ENCODE assay signal across 22 cellular contexts in genomic region chr9:134825025-134825424, GRCh38. TPM values are rescaled to one million over a fixed set of nuclear protein-coding genes. Genes with fewer than 3 reads are reported as not detected.
DNase-seq lines count a peak whose midpoint lies in the region; ATAC-seq, FAIRE-seq and TF ChIP-seq lines count a peak whose summit lies in the region.
"Had no signal": no experiment of that assay in that cellular context is flagged by ENCODE, and none has a peak within 500 bp of the region (broad histone marks: within the 10 kb centered on the region; RNA-seq: fewer than 3 reads in every experiment).

No MANE protein-coding gene starts in this region.

- H3K27ac ChIP-seq in mammary epithelial cell (ENCODE audit: insufficient read depth, low read depth, low read length), result no peak overlapping the region
- H3K27ac ChIP-seq in astrocyte (ENCODE audit: low read depth, low read length), result no peak overlapping the region
- H3K27ac ChIP-seq in neural progenitor cell, result no peak overlapping the region
- H3K27ac ChIP-seq in GM23338 (ENCODE audit: low read depth), result no peak overlapping the region

- ATAC-seq in GM23338, result no peak
- ATAC-seq: GM12878, HepG2 had no signal

- no peak overlapping the region for H3K27ac Mint-ChIP-seq in MCF 10A (ENCODE audit: low read depth, unreplicated experiment)
- H3K27ac Mint-ChIP-seq in astrocyte (ENCODE audit: unreplicated experiment), result peak overlapping the region; percentile 53
- H3K27ac Mint-ChIP-seq in neural progenitor cell, result peak overlapping the region; percentile 21
- H3K27ac Mint-ChIP-seq in GM23338, result no peak overlapping the region
- H3K27ac Mint-ChIP-seq: CD8-positive, alpha-beta memory T cell had no signal

- H3K4me1 Mint-ChIP-seq in MCF 10A (ENCODE audit: insufficient read depth, unreplicated experiment) (no peaks in the 10 kb centered on the region), astrocyte (ENCODE audit: low read depth, unreplicated experiment) (peaks cover 4% of the 10 kb centered on the region), neural progenitor cell (no peaks in the 10 kb centered on the region), GM23338 (no peaks in the 10 kb centered on the region)
- H3K4me1 Mint-ChIP-seq: CD4-positive, CD25-positive, alpha-beta regulatory T cell; CD8-positive, alpha-beta memory T cell had no signal

- H2AFZ ChIP-seq in mammary epithelial cell (ENCODE audit: low read depth, low read length), result no peak overlapping the region
- H2AFZ ChIP-seq in astrocyte (ENCODE audit: low read depth, low read length), result no peak overlapping the region
- H2AFZ ChIP-seq in neural progenitor cell (replicated peaks), result no peak overlapping the region
- H2AFZ ChIP-seq in GM23338, result no peak overlapping the region

- H3F3A ChIP-seq in neural progenitor cell (ENCODE audit: low read depth) (no peaks in the 10 kb centered on the region), GM23338 (replicated peaks; ENCODE audit: low read depth) (no peaks in the 10 kb centered on the region)

- intact Hi-C loops in MCF 10A (cut with micrococcal nuclease), result no loop called here
- intact Hi-C loops in mammary epithelial cell (cut with micrococcal nuclease), result no loop called here

- H3K4me3 Mint-ChIP-seq in MCF 10A (ENCODE audit: unreplicated experiment), result no peak overlapping the region
- H3K4me3 Mint-ChIP-seq in astrocyte (ENCODE audit: unreplicated experiment), result no peak overlapping the region
- H3K4me3 Mint-ChIP-seq in neural progenitor cell, result no peak overlapping the region
- no peak overlapping the region for H3K4me3 Mint-ChIP-seq in GM23338
- H3K4me3 Mint-ChIP-seq: CD4-positive, CD25-positive, alpha-beta regulatory T cell; CD8-positive, alpha-beta memory T cell had no signal

- dilution Hi-C loops in mammary epithelial cell (cut with HindIII; ENCODE audit: low sequenced_read_pairs), result no loop called here

- no peak for FAIRE-seq in astrocyte (lab: Jason Lieb, UNC)
- FAIRE-seq: GM12878, HepG2 had no signal

- H3K9me2 ChIP-seq in GM23338 (ENCODE audit: insufficient read depth), result no peaks in the 10 kb centered on the region

- H3K79me2 ChIP-seq in mammary epithelial cell (ENCODE audit: insufficient read depth, low read length), result no peaks in the 10 kb centered on the region
- H3K79me2 ChIP-seq in astrocyte (ENCODE audit: insufficient read depth, low read length), result peaks cover 31% of the 10 kb centered on the region
- no peaks in the 10 kb centered on the region for H3K79me2 ChIP-seq in neural progenitor cell (ENCODE audit: low read depth)
- no peaks in the 10 kb centered on the region for H3K79me2 ChIP-seq in GM23338 (replicated peaks; ENCODE audit: insufficient read depth)

- H3K27me3 ChIP-seq in mammary epithelial cell (ENCODE audit: insufficient read depth, low read length) (no peaks in the 10 kb centered on the region), astrocyte (ENCODE audit: insufficient read depth, low read length) (no peaks in the 10 kb centered on the region), neural progenitor cell (no peaks in the 10 kb centered on the region), GM23338 (ENCODE audit: insufficient read depth) (no peaks in the 10 kb centered on the region)
- H3K27me3 ChIP-seq: BE2C had no signal

- H3K4me2 ChIP-seq in mammary epithelial cell (ENCODE audit: insufficient read depth, low read depth, low read length) (no peak overlapping the region), astrocyte (ENCODE audit: low read length) (no peak overlapping the region), neural progenitor cell (no peak overlapping the region), GM23338 (no peak overlapping the region)

- H3K9me3 ChIP-seq in mammary epithelial cell (replicated peaks; ENCODE audit: insufficient read depth, low read length), result peaks cover 33% of the 10 kb centered on the region
- no peaks in the 10 kb centered on the region for H3K9me3 ChIP-seq in astrocyte (ENCODE audit: insufficient read depth, low read depth, low read length)
- H3K9me3 ChIP-seq in neural progenitor cell (ENCODE audit: low read depth), result no peaks in the 10 kb centered on the region
- H3K9me3 ChIP-seq: BE2C, HAP-1 had no signal

- H3K36me3 Mint-ChIP-seq in MCF 10A (ENCODE audit: insufficient read depth, unreplicated experiment) (no peaks in the 10 kb centered on the region), astrocyte (ENCODE audit: low read depth, unreplicated experiment) (peaks cover 22% of the 10 kb centered on the region), neural progenitor cell (no peaks in the 10 kb centered on the region), GM23338 (ENCODE audit: low read depth) (no peaks in the 10 kb centered on the region)
- H3K36me3 Mint-ChIP-seq: CD4-positive, CD25-positive, alpha-beta regulatory T cell; CD8-positive, alpha-beta memory T cell had no signal

- no TSS peak for BruUV-seq in MCF 10A (replicated peaks; lab: Mats Ljungman, UMichigan)
- BruUV-seq in mammary epithelial cell (replicated peaks; lab: Mats Ljungman, UMichigan), result no TSS peak

- CTCF ChIA-PET in MCF 10A (lab: Yijun Ruan, JAX), result no interaction called here
- CTCF ChIA-PET in mammary epithelial cell (lab: Charles Lee; ENCODE audit: low non-redundant PET), result no interaction called here

- peak; percentile 8 for DNase-seq in MCF 10A (ENCODE audit: unreplicated experiment)
- no peak for DNase-seq in mammary epithelial cell
- no peak for DNase-seq in astrocyte (ENCODE audit: low read depth)
- DNase-seq in neural progenitor cell (ENCODE audit: low spot score), result no peak
- DNase-seq in GM23338 (ENCODE audit: low spot score), result no peak
- no peak for DNase-seq in Ammon's horn (ENCODE audit: low spot score)
- DNase-seq in NAMALWA (ENCODE audit: low spot score), result no peak
- DNase-seq: BE2C; C1 segment of cervical spinal cord; CD4-positive, CD25-positive, alpha-beta regulatory T cell; CD8-positive, alpha-beta memory T cell; COR-L47; DMS 273 treated with DMSO at 0.1 percent for 48 hours; DMS53; DND-41; EL had no signal

- TF ChIP-seq CTCF in MCF 10A (IDR thresholded peaks at IDR 0.05; ENCODE audit: unreplicated experiment) (no peak), mammary epithelial cell (conservative IDR thresholded peaks at IDR 0.05 in 1 of 2, IDR thresholded peaks at IDR 0.05 in 1 of 2; ENCODE audit: extremely low read depth in 1 of 2, insufficient read depth in 1 of 2, low read depth in 1 of 2, low read length in 2 of 2) (no peak), astrocyte (IDR thresholded peaks at IDR 0.05; ENCODE audit: insufficient read depth, low read depth, low read length) (no peak), neural progenitor cell (IDR thresholded peaks at IDR 0.05) (no peak), GM23338 (conservative IDR thresholded peaks at IDR 0.05; ENCODE audit: low read depth in 2 of 2) (no peak)

- WGBS in mammary epithelial cell (ENCODE audit: low coverage, missing lambda C conversion rate), result 82% methylated on average over 10 of the region's 10 CpGs

- no peaks in the 10 kb centered on the region for H3K36me3 ChIP-seq in mammary epithelial cell (ENCODE audit: insufficient read depth, low read length)
- H3K36me3 ChIP-seq in astrocyte (ENCODE audit: insufficient read depth, low read length), result peaks cover 66% of the 10 kb centered on the region
- no peaks in the 10 kb centered on the region for H3K36me3 ChIP-seq in neural progenitor cell
- H3K36me3 ChIP-seq in GM23338 (ENCODE audit: insufficient read depth), result no peaks in the 10 kb centered on the region
- H3K36me3 ChIP-seq: BE2C, HAP-1 had no signal

- H3K9ac ChIP-seq in mammary epithelial cell (ENCODE audit: insufficient read depth, low read length) (no peak overlapping the region), astrocyte (ENCODE audit: low read length) (no peak overlapping the region), neural progenitor cell (no peak overlapping the region)

- no peak overlapping the region for H3K4me3 ChIP-seq in mammary epithelial cell (replicated peaks in 1 of 3; ENCODE audit: insufficient read depth in 1 of 3, low read depth in 2 of 3, low read length in 3 of 3)
- H3K4me3 ChIP-seq in astrocyte (ENCODE audit: insufficient read depth, low read depth, low read length), result no peak overlapping the region
- no peak overlapping the region for H3K4me3 ChIP-seq in neural progenitor cell
- H3K4me3 ChIP-seq in GM23338, result no peak overlapping the region
- H3K4me3 ChIP-seq: GM12878, HAP-1 had no signal

- POLR2A ChIA-PET in MCF 10A (lab: Yijun Ruan, JAX), result no interaction called here

- H3K4me1 ChIP-seq in mammary epithelial cell (ENCODE audit: insufficient read depth, low read length) (no peaks in the 10 kb centered on the region), astrocyte (ENCODE audit: insufficient read depth, low read length) (no peaks in the 10 kb centered on the region), neural progenitor cell (no peaks in the 10 kb centered on the region), GM23338 (ENCODE audit: insufficient read depth) (no peaks in the 10 kb centered on the region)
- H3K4me1 ChIP-seq: BE2C, HAP-1 had no signal

- H3K27me3 Mint-ChIP-seq in MCF 10A (ENCODE audit: insufficient read depth, unreplicated experiment) (peaks cover 43% of the 10 kb centered on the region), astrocyte (ENCODE audit: low read depth, unreplicated experiment) (no peaks in the 10 kb centered on the region), neural progenitor cell (ENCODE audit: insufficient read depth, low read depth) (peaks cover 2% of the 10 kb centered on the region), GM23338 (ENCODE audit: insufficient read depth, low read depth, poor library complexity) (peaks cover 5% of the 10 kb centered on the region)
- H3K27me3 Mint-ChIP-seq: CD4-positive, CD25-positive, alpha-beta regulatory T cell had no signal

- no peaks in the 10 kb centered on the region for H3K9me3 Mint-ChIP-seq in MCF 10A (ENCODE audit: unreplicated experiment)
- H3K9me3 Mint-ChIP-seq in astrocyte (ENCODE audit: unreplicated experiment), result no peaks in the 10 kb centered on the region
- H3K9me3 Mint-ChIP-seq in neural progenitor cell, result no peaks in the 10 kb centered on the region
- H3K9me3 Mint-ChIP-seq in GM23338, result no peaks in the 10 kb centered on the region
- H3K9me3 Mint-ChIP-seq: CD8-positive, alpha-beta memory T cell had no signal

- H4K20me1 ChIP-seq in mammary epithelial cell (ENCODE audit: insufficient read depth, low read length), result no peaks in the 10 kb centered on the region
- H4K20me1 ChIP-seq in astrocyte (ENCODE audit: insufficient read depth, low read length), result peaks cover 97% of the 10 kb centered on the region
- no peaks in the 10 kb centered on the region for H4K20me1 ChIP-seq in neural progenitor cell (ENCODE audit: low read depth)
- H4K20me1 ChIP-seq in GM23338 (replicated peaks; ENCODE audit: insufficient read depth), result no peaks in the 10 kb centered on the region

- in situ Hi-C loops in mammary epithelial cell (cut with MboI; ENCODE audit: low sequenced_read_pairs in 2 of 2), result no loop called here

TF ChIP-seq in GM23338, 12 proteins besides CTCF, POLR2A, EP300 and RAD21 (continues in another document):
- TF ChIP-seq ZNF114 (CRISPR knock-in tag; IDR thresholded peaks at IDR 0.05), result no peak
- no peak for TF ChIP-seq EZH2phosphoT487 (IDR thresholded peaks at IDR 0.05; ENCODE audit: unreplicated experiment)

RNA-seq across cellular contexts. Expression of gene FCN2, which starts 55.6 kb away (rescaled TPM):
- total RNA-seq in MCF 10A (2022) (not detected in 2 replicates), mammary epithelial cell (not detected), astrocyte (not detected in 2 replicates), neural progenitor cell (ENCODE audit: low replicate concordance) (not detected in 2 replicates)
- polyA plus RNA-seq in mammary epithelial cell (not detected), GM23338 (2016; fragmentation: Nextera tagmentation; extraction: Ambion mirVana) (not detected in 2 replicates)
- not detected for polyA minus RNA-seq in mammary epithelial cell
- not detected in 2 replicates for total RNA-seq in GM23338 (2014; rRNA removed; shearing (Covaris generic))
- total RNA-seq: A172; CD4-positive, CD25-positive, alpha-beta regulatory T cell; CD8-positive, alpha-beta memory T cell; G401; GM12878; H4; HepG2 had no signal
- polyA plus RNA-seq: CD4-positive, CD25-positive, alpha-beta regulatory T cell; CD8-positive, alpha-beta memory T cell; GM12878; HepG2 had no signal

Comparison
In these comparisons a context has a peak if more than half of its experiments do, and no peak if none do; other contexts are left out.
1. H3K27ac Mint-ChIP-seq: peak in astrocyte (single experiment) and neural progenitor cell (single experiment); none in MCF 10A (single experiment) and GM23338 (single experiment).